8 cellular contexts compared by ENCODE assay signal in genomic region chr11:133927690-133928627, GRCh38. TPM values are rescaled to one million over a fixed set of nuclear protein-coding genes. Genes with fewer than 3 reads are reported as not detected.
A peak's percentile ranks its signal among the peaks of the same experiment; 100 is the strongest.
DNase-seq lines count a peak whose midpoint lies in the region; ATAC-seq and TF ChIP-seq lines count a peak whose summit lies in the region.

No MANE protein-coding gene starts in this region.

- H3K4me1 Mint-ChIP-seq in mesothelial cell of epicardium, result peaks cover 8% of the 10 kb centered on the region

- H3K36me3 Mint-ChIP-seq in mesothelial cell of epicardium, result no peaks in the 10 kb centered on the region

- peak; percentile 82 for TF ChIP-seq CTCF in mesothelial cell of epicardium (IDR thresholded peaks at IDR 0.05; ENCODE audit: unreplicated experiment)

- DNase-seq in Ammon's horn (ENCODE audit: low spot score), result peak; percentile 78
- DNase-seq in NCI-H2227 (lab: John Stamatoyannopoulos, UW; ENCODE audit: unreplicated experiment), result peak; percentile 76
- peak; percentile 66 to 70 for DNase-seq in activated CD4-positive, alpha-beta T cell treated with anti-CD3 and anti-CD28 coated beads, Interleukin-2, amount 50 U/mL, for 4 hours
- DNase-seq in ecto neural progenitor cell (ENCODE audit: low spot score), result peak; percentile 84
- DNase-seq in mesothelial cell of epicardium (ENCODE audit: low spot score in 2 of 2, unreplicated experiment in 2 of 2), result peak in 1 of 2 experiments; percentile 80
- peak; percentile 32 to 50 for DNase-seq in stimulated activated CD8-positive, alpha-beta memory T cell treated with anti-CD3 and anti-CD28 coated beads, Interleukin-4, amount 100 ng/mL, for 1 hour (ENCODE audit: low read depth in 2 of 2, low spot score in 1 of 2)

- no peak overlapping the region for H3K27ac Mint-ChIP-seq in mesothelial cell of epicardium

- H3K27me3 Mint-ChIP-seq in mesothelial cell of epicardium (ENCODE audit: low read depth), result peaks cover 7% of the 10 kb centered on the region

- no peaks in the 10 kb centered on the region for H3K9me3 Mint-ChIP-seq in mesothelial cell of epicardium

- ATAC-seq in GM18909 (IDR thresholded peaks at IDR 0.05; ENCODE audit: poor library complexity, unreplicated experiment), result peak; percentile 88
- ATAC-seq in HG03139 (IDR thresholded peaks at IDR 0.05; ENCODE audit: unreplicated experiment), result peak; percentile 77

- H3K4me3 Mint-ChIP-seq in mesothelial cell of epicardium, result peak overlapping the region; percentile 54

RNA-seq across cellular contexts. Expression of gene IGSF9B, which starts 28.8 kb away (rescaled TPM):
- 4.8 to 7.0 TPM (median 5.8 TPM) in 3 replicates for total RNA-seq in mesothelial cell of epicardium
